Comparison of ENCODE assay signal across 8 cellular contexts in genomic region chr5:1445313-1445894, GRCh38. TPM values are rescaled to one million over a fixed set of nuclear protein-coding genes. Genes with fewer than 3 reads are reported as not detected.
DNase-seq lines count a peak whose midpoint lies in the region; ATAC-seq, FAIRE-seq and TF ChIP-seq lines count a peak whose summit lies in the region.

SLC6A3 (minus strand) TSS chr5:1445440; CDS start chr5:1443197, 2,243 bp downstream.

- H3K27me3 Mint-ChIP-seq in CD8-positive, alpha-beta T cell (ENCODE audit: low read depth) = peaks cover 40% of the 10 kb centered on the region

- ATAC-seq in CD8-positive, alpha-beta T cell = peak; percentile 22
- no peak for ATAC-seq in HG03378 (IDR thresholded peaks at IDR 0.05; ENCODE audit: unreplicated experiment)
- ATAC-seq in GM21737 (IDR thresholded peaks at IDR 0.05; ENCODE audit: unreplicated experiment) = no peak

- H3K27ac Mint-ChIP-seq in CD8-positive, alpha-beta T cell = no peak within 1 kb of the TSS

- FAIRE-seq in endothelial cell of umbilical vein (lab: Jason Lieb, UNC) = no peak

- H3K14ac ChIP-seq in neuronal stem cell (ENCODE audit: low read length) = peak within 1 kb of the TSS; percentile 82

- no peaks in the 10 kb centered on the region for H4K20me1 ChIP-seq in endothelial cell of umbilical vein (replicated peaks; ENCODE audit: control insufficient read depth, extremely low read depth, insufficient read depth, low read length)

- H2BK5ac ChIP-seq in neuronal stem cell (ENCODE audit: low read length) = no peak within 1 kb of the TSS

- H3K4me1 Mint-ChIP-seq in CD8-positive, alpha-beta T cell (ENCODE audit: low read depth) = peaks cover 28% of the 10 kb centered on the region

- peaks cover 16% of the 10 kb centered on the region for H3K4me1 ChIP-seq in CD8-positive, alpha-beta T cell (ENCODE audit: insufficient read depth, low read length)
- H3K4me1 ChIP-seq in endothelial cell of umbilical vein (ENCODE audit: control insufficient read depth, extremely low read depth, insufficient read depth, low read length) (no peaks in the 10 kb centered on the region), neuronal stem cell (ENCODE audit: control insufficient read depth in 2 of 2, insufficient read depth in 1 of 2, low read depth in 1 of 2, low read length in 2 of 2) (peaks cover 0 to 5% of the 10 kb centered on the region in 2 donors)

- DNase-seq in CD8-positive, alpha-beta T cell = peak in 4 of 7 experiments; percentile 27 to 73 (median 54)
- DNase-seq in NCI-H774 (lab: John Stamatoyannopoulos, UW) (peak; percentile 16), endothelial cell of umbilical vein (ENCODE audit: low read depth, low spot score) (no peak), neuronal stem cell (ENCODE audit: low spot score) (peak; percentile 67), NCI-H446 (lab: John Stamatoyannopoulos, UW) (no peak)
- no peak for DNase-seq in activated effector memory CD4-positive, alpha-beta T cell treated with Interleukin-2 at 50 U/mL for 16 hours

- no peaks in the 10 kb centered on the region for H3K79me1 ChIP-seq in neuronal stem cell (ENCODE audit: low read depth, low read length)

- no peak within 1 kb of the TSS for H3K9ac ChIP-seq in endothelial cell of umbilical vein (replicated peaks; ENCODE audit: extremely low read depth, insufficient read depth, low read length)
- peak within 1 kb of the TSS; percentile 56 for H3K9ac ChIP-seq in neuronal stem cell (ENCODE audit: low read depth, low read length, poor library complexity)

- no peak within 1 kb of the TSS for H2BK120ac ChIP-seq in neuronal stem cell (ENCODE audit: low read depth, low read length)

- no TSS peak for BruUV-seq in endothelial cell of umbilical vein (replicated peaks; lab: Mats Ljungman, UMichigan)

- no peak within 1 kb of the TSS for H3K4me2 ChIP-seq in endothelial cell of umbilical vein (ENCODE audit: insufficient read depth, low read length)
- peak within 1 kb of the TSS; percentile 78 for H3K4me2 ChIP-seq in neuronal stem cell (ENCODE audit: insufficient read depth, low read length, poor library complexity, severe bottlenecking)

- dilution Hi-C loops in endothelial cell of umbilical vein (cut with MboI; ENCODE audit: extremely low pct_ligation_motif_present, low sequenced_read_pairs) = no loop called here

- H3K4ac ChIP-seq in neuronal stem cell (ENCODE audit: low read length) = peak within 1 kb of the TSS; percentile 6

- H3K4me3 ChIP-seq in CD8-positive, alpha-beta T cell (ENCODE audit: low read depth, low read length) = no peak within 1 kb of the TSS
- H3K4me3 ChIP-seq in endothelial cell of umbilical vein (replicated peaks in 1 of 3; ENCODE audit: insufficient read depth in 1 of 3, low read depth in 1 of 3, low read length in 3 of 3) (no peak within 1 kb of the TSS), neuronal stem cell (ENCODE audit: low read length in 2 of 2) (peak within 1 kb of the TSS in 1 of 2 donors; percentile 67)

- H2AK5ac ChIP-seq in neuronal stem cell (ENCODE audit: low read depth, low read length) = peak within 1 kb of the TSS; percentile 78

- peak within 1 kb of the TSS; percentile 87 for H2BK15ac ChIP-seq in neuronal stem cell (ENCODE audit: low read length)

- no peaks in the 10 kb centered on the region for H3K9me1 ChIP-seq in endothelial cell of umbilical vein (replicated peaks; ENCODE audit: control insufficient read depth, extremely low read depth, insufficient read depth, low read length)

- no peak within 1 kb of the TSS for H2AFZ ChIP-seq in endothelial cell of umbilical vein (ENCODE audit: low read depth, low read length)
- peak within 1 kb of the TSS; percentile 79 for H2AFZ ChIP-seq in neuronal stem cell (ENCODE audit: low read length)

- no peaks in the 10 kb centered on the region for H3K9me3 ChIP-seq in CD8-positive, alpha-beta T cell (ENCODE audit: low read length)
- H3K9me3 ChIP-seq in endothelial cell of umbilical vein (replicated peaks; ENCODE audit: control insufficient read depth, insufficient read depth, low read length) (no peaks in the 10 kb centered on the region), neuronal stem cell (replicated peaks in 1 of 2; ENCODE audit: control insufficient read depth in 2 of 2, insufficient read depth in 1 of 2, low read depth in 1 of 2, low read length in 2 of 2) (peaks cover 3 to 6% of the 10 kb centered on the region in 2 donors)

- no peak for TF ChIP-seq CTCF in CD8-positive, alpha-beta T cell (IDR thresholded peaks at IDR 0.05)
- TF ChIP-seq CTCF in endothelial cell of umbilical vein (IDR thresholded peaks at IDR 0.05; ENCODE audit: extremely low read depth in 1 of 2, insufficient read depth in 1 of 2, low read depth in 1 of 2, low read length in 2 of 2) = no peak

- no peak within 1 kb of the TSS for H2BK12ac ChIP-seq in neuronal stem cell (ENCODE audit: low read length)

- POLR2A ChIA-PET in CD8-positive, alpha-beta T cell (lab: Charles Lee) = no interaction called here
- POLR2A ChIA-PET in endothelial cell of umbilical vein (lab: Charles Lee) = no interaction called here

- H4K8ac ChIP-seq in neuronal stem cell (ENCODE audit: low read depth, low read length) = peak within 1 kb of the TSS; percentile 95

- intact Hi-C loops in CD8-positive, alpha-beta T cell (cut with DNase I, micrococcal nuclease) = no loop called here
- intact Hi-C loops in endothelial cell of umbilical vein (cut with micrococcal nuclease) = no loop called here

- CTCF ChIA-PET in CD8-positive, alpha-beta T cell (lab: Charles Lee) = no interaction called here
- CTCF ChIA-PET in endothelial cell of umbilical vein (lab: Charles Lee) = no interaction called here

- H4K91ac ChIP-seq in neuronal stem cell (ENCODE audit: low read depth, low read length, poor library complexity) = no peak within 1 kb of the TSS

- TF ChIP-seq POLR2A in endothelial cell of umbilical vein (IDR thresholded peaks at IDR 0.05; ENCODE audit: low read depth, low read length) = no peak

- H3K4me3 Mint-ChIP-seq in CD8-positive, alpha-beta T cell = peak within 1 kb of the TSS; percentile 35

- peak within 1 kb of the TSS; percentile 89 for H3K18ac ChIP-seq in neuronal stem cell (ENCODE audit: low read length)

- peaks cover 10% of the 10 kb centered on the region for H3K27me3 ChIP-seq in CD8-positive, alpha-beta T cell (ENCODE audit: insufficient read depth, low read length)
- H3K27me3 ChIP-seq in endothelial cell of umbilical vein (ENCODE audit: control insufficient read depth in 2 of 2, insufficient read depth in 2 of 2, low read length in 2 of 2) (peaks cover 38 to 42% of the 10 kb centered on the region in 2 experiments), neuronal stem cell (ENCODE audit: control insufficient read depth in 3 of 3, insufficient read depth in 3 of 3, low read depth in 1 of 3, low read length in 3 of 3) (peaks cover 27 to 92% (median 57%) of the 10 kb centered on the region in 3 experiments)

- no peak within 1 kb of the TSS for H3K27ac ChIP-seq in CD8-positive, alpha-beta T cell (ENCODE audit: low read depth, low read length)
- no peak within 1 kb of the TSS for H3K27ac ChIP-seq in endothelial cell of umbilical vein (ENCODE audit: insufficient read depth, low read depth, low read length)
- H3K27ac ChIP-seq in neuronal stem cell (replicated peaks; ENCODE audit: low read length) = no peak within 1 kb of the TSS

- no peaks in the 10 kb centered on the region for H3K79me2 ChIP-seq in endothelial cell of umbilical vein (ENCODE audit: control insufficient read depth, insufficient read depth, low read length)

- H3K9me3 Mint-ChIP-seq in CD8-positive, alpha-beta T cell = no peaks in the 10 kb centered on the region

- H3K36me3 Mint-ChIP-seq in CD8-positive, alpha-beta T cell = no peaks in the 10 kb centered on the region

- H3K23ac ChIP-seq in neuronal stem cell (ENCODE audit: low read depth, low read length, poor library complexity) = peak within 1 kb of the TSS; percentile 77

- no CpG with 5 or more reads among the region's 73 CpGs for WGBS in neuronal stem cell (ENCODE audit: extremely low coverage in 2 of 2, insufficient read length in 2 of 2, insufficient replicate concordance in 1 of 2), 2 donors

- no peaks in the 10 kb centered on the region for H3K36me3 ChIP-seq in CD8-positive, alpha-beta T cell (ENCODE audit: insufficient read depth, low read length)
- H3K36me3 ChIP-seq in endothelial cell of umbilical vein (ENCODE audit: control insufficient read depth in 2 of 2, extremely low read depth in 1 of 2, insufficient read depth in 2 of 2, low read length in 2 of 2) (no peaks in the 10 kb centered on the region), neuronal stem cell (replicated peaks in 1 of 2; ENCODE audit: control insufficient read depth in 2 of 2, insufficient read depth in 2 of 2, low read length in 2 of 2) (no peaks in the 10 kb centered on the region)

TF ChIP-seq in endothelial cell of umbilical vein, 7 proteins besides CTCF, POLR2A, EP300 and RAD21:
- TF ChIP-seq MAX (IDR thresholded peaks at IDR 0.05; ENCODE audit: insufficient read depth, insufficient read length) = no peak
- TF ChIP-seq EZH2 (IDR thresholded peaks at IDR 0.05; ENCODE audit: borderline replicate concordance, low read depth, low read length, severe bottlenecking) = peak; percentile 90

RNA-seq across cellular contexts. Expression of gene SLC6A3, which starts in this region (rescaled TPM):
- not detected for total RNA-seq in CD8-positive, alpha-beta T cell
- not detected in 2 replicates for total RNA-seq in endothelial cell of umbilical vein
- not detected in 2 replicates for polyA plus RNA-seq in endothelial cell of umbilical vein
- polyA plus RNA-seq in endothelial cell of umbilical vein (2011; cell fraction: cytosol; rRNA removed) = not detected in 2 replicates
- polyA plus RNA-seq in endothelial cell of umbilical vein (2011; cell fraction: nucleus; rRNA removed) = not detected in 2 replicates
- polyA plus RNA-seq in endothelial cell of umbilical vein (2012) = not detected in 2 replicates
- not detected in 2 replicates for polyA minus RNA-seq in endothelial cell of umbilical vein
- polyA minus RNA-seq in endothelial cell of umbilical vein (2011; cell fraction: cytosol; rRNA and poly(A)+ RNA removed) = not detected
- polyA minus RNA-seq in endothelial cell of umbilical vein (2011; cell fraction: nucleus; rRNA and poly(A)+ RNA removed) = not detected in 2 replicates
- polyA plus RNA-seq in neuronal stem cell (2013, experiment 1 of 2) = 0.26 TPM
- 0.15 TPM for polyA plus RNA-seq in neuronal stem cell (2013, experiment 2 of 2)

Comparison
In these comparisons a context has a peak if more than half of its experiments do, and no peak if none do; other contexts are left out.
1. Peak in DNase-seq and ATAC-seq in CD8-positive, alpha-beta T cell; RNA of the gene not detected or under 1 TPM.
2. DNase-seq: peak in NCI-H774 (single experiment) and neuronal stem cell (single experiment); none in endothelial cell of umbilical vein (single experiment), NCI-H446 (0 of 2) and activated effector memory CD4-positive, alpha-beta T cell treated with Interleukin-2 at 50 U/mL for 16 hours (single experiment).